ENCODE assay signal across 9 cellular contexts in genomic region chr19:58401825-58402433, GRCh38. TPM values are rescaled to one million over a fixed set of nuclear protein-coding genes. Genes with fewer than 3 reads are reported as not detected.
DNase-seq lines count a peak whose midpoint lies in the region; ATAC-seq and TF ChIP-seq lines count a peak whose summit lies in the region.
"Had no signal": no experiment of that assay in that cellular context is flagged by ENCODE, and none has a peak within 500 bp of the region (broad histone marks: within the 10 kb centered on the region; RNA-seq: fewer than 3 reads in every experiment).

No MANE protein-coding gene starts in this region.

- H3K27me3 Mint-ChIP-seq in osteocyte (ENCODE audit: unreplicated experiment): no peaks in the 10 kb centered on the region

- peak overlapping the region; percentile 53; the same call in 1 of the 2 replicates for H3K9ac ChIP-seq in ES-I3 (ENCODE audit: low read depth, low read length)

- H3K9me3 ChIP-seq in ES-I3 (ENCODE audit: control insufficient read depth, insufficient read depth, low read length): no peaks in the 10 kb centered on the region
- no peaks in the 10 kb centered on the region for H3K9me3 ChIP-seq in OCI-LY7 (ENCODE audit: low read length)

- H3K4me3 Mint-ChIP-seq in osteocyte (ENCODE audit: unreplicated experiment): peak overlapping the region; percentile 85

- peak overlapping the region; percentile 33; the same call in 1 of the 2 replicates for H2AFZ ChIP-seq in OCI-LY7 (ENCODE audit: low read length)

- TF ChIP-seq CTCF in OCI-LY7 (conservative IDR thresholded peaks at IDR 0.05; ENCODE audit: low read length) (no peak), epithelial cell of esophagus (IDR thresholded peaks at IDR 0.05; ENCODE audit: insufficient read depth, low read depth, low read length, missing control alignments) (no peak), osteocyte (IDR thresholded peaks at IDR 0.05) (no peak)

- POLR2A ChIA-PET in OCI-LY7 (lab: Charles Lee): interaction anchor here (1.0 kb wide), 1 partner anchor 14 kb away, joined by 4 read pairs; no protein-coding TSS in a partner anchor

- no peaks in the 10 kb centered on the region for H3K79me2 ChIP-seq in OCI-LY7 (ENCODE audit: insufficient read depth, low read depth, low read length)

- no TSS peak for BruUV-seq in OCI-LY7 (replicated peaks; lab: Mats Ljungman, UMichigan)

- H3K36me3 ChIP-seq in ES-I3 (ENCODE audit: insufficient read depth, low read length) (no peaks in the 10 kb centered on the region), OCI-LY7 (ENCODE audit: insufficient read depth, low read length) (peaks cover 6% of the 10 kb centered on the region)

- no peaks in the 10 kb centered on the region for H4K20me1 ChIP-seq in OCI-LY7 (ENCODE audit: insufficient read depth, low read length)

- H3K9me3 Mint-ChIP-seq in osteocyte (ENCODE audit: unreplicated experiment): no peaks in the 10 kb centered on the region

- ATAC-seq in GM21576 (IDR thresholded peaks at IDR 0.05; ENCODE audit: unreplicated experiment): no peak

- no peak for DNase-seq in OCI-LY7 (ENCODE audit: low spot score)
- DNase-seq in epithelial cell of esophagus (ENCODE audit: low read depth): no peak
- no peak for DNase-seq in osteocyte (ENCODE audit: extremely low spot score, unreplicated experiment)
- DNase-seq in NCI-H1092 treated with DMSO at 0.1 percent for 48 hours (lab: John Stamatoyannopoulos, UW): no peak
- DNase-seq in NK-92 (lab: John Stamatoyannopoulos, UW; ENCODE audit: unreplicated experiment): no peak
- DNase-seq in cortex of kidney (lab: John Stamatoyannopoulos, UW): no peak

- CTCF ChIA-PET in OCI-LY7 (lab: Charles Lee; ENCODE audit: unreplicated experiment): no interaction called here

- H3K9me2 ChIP-seq in OCI-LY7 (ENCODE audit: insufficient read depth, low read length): no peaks in the 10 kb centered on the region

- H3K4me3 ChIP-seq in OCI-LY7 (ENCODE audit: low read depth, low read length, poor library complexity, severe bottlenecking): peak overlapping the region; percentile 74
- H3K4me3 ChIP-seq in epithelial cell of esophagus (ENCODE audit: low read length): peak overlapping the region; percentile 71

- H3K4me2 ChIP-seq in OCI-LY7 (ENCODE audit: low read length): peak overlapping the region; percentile 79

- intact Hi-C loops in OCI-LY7 (cut with micrococcal nuclease; ENCODE audit: unreplicated experiment): no loop called here

- no peaks in the 10 kb centered on the region for H3K4me1 ChIP-seq in ES-I3 (ENCODE audit: insufficient read depth, low read length)
- H3K4me1 ChIP-seq in OCI-LY7 (ENCODE audit: insufficient read depth, low read length, poor library complexity, severe bottlenecking): peaks cover 13% of the 10 kb centered on the region

- peak overlapping the region; percentile 31 for H3K27ac ChIP-seq in OCI-LY7 (ENCODE audit: low read depth, low read length, poor library complexity, severe bottlenecking)

- H3K36me3 Mint-ChIP-seq in osteocyte (ENCODE audit: unreplicated experiment): no peaks in the 10 kb centered on the region

- H3K4me1 Mint-ChIP-seq in osteocyte (ENCODE audit: unreplicated experiment): peaks cover 17% of the 10 kb centered on the region

- H3K27ac Mint-ChIP-seq in osteocyte (ENCODE audit: unreplicated experiment): peak overlapping the region; percentile 94

RNA-seq across cellular contexts. Expression of gene RNF225, which starts 6.5 kb away (rescaled TPM):
- total RNA-seq in OCI-LY7 (2014; rRNA removed; shearing (Covaris generic)): 0.75 and 2.1 TPM in 2 replicates
- total RNA-seq in OCI-LY7 (2022) (0.77 and 1.7 TPM in 2 replicates), osteocyte (not detected in 2 replicates)
- total RNA-seq: renal cortical epithelial cell had no signal

RNA-seq across cellular contexts. Expression of gene ZNF584, which starts 6.5 kb away (rescaled TPM):
- 9.8 and 12.4 TPM in 2 replicates for total RNA-seq in OCI-LY7 (2014; rRNA removed; shearing (Covaris generic))
- total RNA-seq in OCI-LY7 (2022) (7.6 and 10.4 TPM in 2 replicates), osteocyte (11.8 and 12.1 TPM in 2 replicates)

RNA-seq across cellular contexts. Expression of gene RPS5, which starts 14.9 kb away (rescaled TPM):
- 3,315 and 3,333 TPM in 2 replicates for total RNA-seq in OCI-LY7 (2014; rRNA removed; shearing (Covaris generic))
- total RNA-seq in OCI-LY7 (2022) (1,573 and 1,607 TPM in 2 replicates), osteocyte (933 and 942 TPM in 2 replicates)

RNA-seq across cellular contexts. Expression of gene ZNF837, which starts 21.1 kb away (rescaled TPM):
- 1.8 and 3.0 TPM in 2 replicates for total RNA-seq in OCI-LY7 (2014; rRNA removed; shearing (Covaris generic))
- total RNA-seq in OCI-LY7 (2022): 5.3 and 5.8 TPM in 2 replicates
- total RNA-seq in osteocyte: 2.5 and 3.0 TPM in 2 replicates

RNA-seq across cellular contexts. Expression of gene ZNF132, which starts 38.0 kb away (rescaled TPM):
- not detected in 2 replicates for total RNA-seq in OCI-LY7 (2014; rRNA removed; shearing (Covaris generic))
- not detected in 2 replicates for total RNA-seq in OCI-LY7 (2022)
- total RNA-seq in osteocyte: 0.71 and 1.2 TPM in 2 replicates
